1 cellular context compared by ENCODE assay signal in the genomic region with DNA sequence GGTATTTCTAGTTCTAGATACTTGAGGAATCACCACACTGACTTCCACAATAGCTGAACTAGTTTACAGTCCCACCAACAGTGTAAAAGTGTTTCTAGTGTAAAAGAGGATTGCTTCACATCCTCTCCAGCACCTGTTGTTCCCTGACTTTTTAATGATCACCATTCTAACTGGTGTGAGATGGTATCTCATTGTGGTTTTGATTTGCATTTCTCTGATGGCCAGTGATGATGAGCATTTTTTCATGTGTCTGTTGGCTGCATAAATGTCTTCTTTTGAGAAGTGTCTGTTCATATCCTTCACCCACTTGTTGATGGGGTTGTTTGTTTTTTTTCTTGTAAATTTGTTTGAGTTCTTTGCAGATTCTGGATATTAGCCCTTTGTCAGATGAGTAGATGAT.
TF ChIP-seq lines count a peak whose summit lies in the region.

No MANE protein-coding gene starts in this region.

TF ChIP-seq in GM12878, 131 proteins besides CTCF, POLR2A, EP300 and RAD21:
- TF ChIP-seq NBN (IDR thresholded peaks at IDR 0.05), result 0 out of 2 replicates have a peak, but pooled peaks have one; percentile 59
- TF ChIP-seq ATF7 (IDR thresholded peaks at IDR 0.05; ENCODE audit: low read depth), result peak; percentile 49; the same call in 1 of the 2 replicates
- TF ChIP-seq IKZF2 (IDR thresholded peaks at IDR 0.05), result peak; percentile 31 to 36; a peak in 2 of 4 replicates
- TF ChIP-seq, protein P1, sequence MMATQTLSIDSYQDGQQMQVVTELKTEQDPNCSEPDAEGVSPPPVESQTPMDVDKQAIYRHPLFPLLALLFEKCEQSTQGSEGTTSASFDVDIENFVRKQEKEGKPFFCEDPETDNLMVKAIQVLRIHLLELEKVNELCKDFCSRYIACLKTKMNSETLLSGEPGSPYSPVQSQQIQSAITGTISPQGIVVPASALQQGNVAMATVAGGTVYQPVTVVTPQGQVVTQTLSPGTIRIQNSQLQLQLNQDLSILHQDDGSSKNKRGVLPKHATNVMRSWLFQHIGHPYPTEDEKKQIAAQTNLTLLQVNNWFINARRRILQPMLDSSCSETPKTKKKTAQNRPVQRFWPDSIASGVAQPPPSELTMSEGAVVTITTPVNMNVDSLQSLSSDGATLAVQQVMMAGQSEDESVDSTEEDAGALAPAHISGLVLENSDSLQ (IDR thresholded peaks at IDR 0.05), result peak; percentile 21; the same call in 1 of the 2 replicates
- TF ChIP-seq, protein P2, sequence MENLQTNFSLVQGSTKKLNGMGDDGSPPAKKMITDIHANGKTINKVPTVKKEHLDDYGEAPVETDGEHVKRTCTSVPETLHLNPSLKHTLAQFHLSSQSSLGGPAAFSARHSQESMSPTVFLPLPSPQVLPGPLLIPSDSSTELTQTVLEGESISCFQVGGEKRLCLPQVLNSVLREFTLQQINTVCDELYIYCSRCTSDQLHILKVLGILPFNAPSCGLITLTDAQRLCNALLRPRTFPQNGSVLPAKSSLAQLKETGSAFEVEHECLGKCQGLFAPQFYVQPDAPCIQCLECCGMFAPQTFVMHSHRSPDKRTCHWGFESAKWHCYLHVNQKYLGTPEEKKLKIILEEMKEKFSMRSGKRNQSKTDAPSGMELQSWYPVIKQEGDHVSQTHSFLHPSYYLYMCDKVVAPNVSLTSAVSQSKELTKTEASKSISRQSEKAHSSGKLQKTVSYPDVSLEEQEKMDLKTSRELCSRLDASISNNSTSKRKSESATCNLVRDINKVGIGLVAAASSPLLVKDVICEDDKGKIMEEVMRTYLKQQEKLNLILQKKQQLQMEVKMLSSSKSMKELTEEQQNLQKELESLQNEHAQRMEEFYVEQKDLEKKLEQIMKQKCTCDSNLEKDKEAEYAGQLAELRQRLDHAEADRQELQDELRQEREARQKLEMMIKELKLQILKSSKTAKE (IDR thresholded peaks at IDR 0.05; ENCODE audit: low read depth, poor library complexity, severe bottlenecking), result peak; percentile 57
- TF ChIP-seq, protein P3, sequence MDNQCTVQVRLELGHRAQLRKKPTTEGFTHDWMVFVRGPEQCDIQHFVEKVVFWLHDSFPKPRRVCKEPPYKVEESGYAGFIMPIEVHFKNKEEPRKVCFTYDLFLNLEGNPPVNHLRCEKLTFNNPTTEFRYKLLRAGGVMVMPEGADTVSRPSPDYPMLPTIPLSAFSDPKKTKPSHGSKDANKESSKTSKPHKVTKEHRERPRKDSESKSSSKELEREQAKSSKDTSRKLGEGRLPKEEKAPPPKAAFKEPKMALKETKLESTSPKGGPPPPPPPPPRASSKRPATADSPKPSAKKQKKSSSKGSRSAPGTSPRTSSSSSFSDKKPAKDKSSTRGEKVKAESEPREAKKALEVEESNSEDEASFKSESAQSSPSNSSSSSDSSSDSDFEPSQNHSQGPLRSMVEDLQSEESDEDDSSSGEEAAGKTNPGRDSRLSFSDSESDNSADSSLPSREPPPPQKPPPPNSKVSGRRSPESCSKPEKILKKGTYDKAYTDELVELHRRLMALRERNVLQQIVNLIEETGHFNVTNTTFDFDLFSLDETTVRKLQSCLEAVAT (IDR thresholded peaks at IDR 0.05), result peak; percentile 16; the same call in 1 of the 2 replicates
- TF ChIP-seq ZNF217 (IDR thresholded peaks at IDR 0.05), result peak; percentile 71
- peak; percentile 72 for TF ChIP-seq MTA2 (IDR thresholded peaks at IDR 0.05; ENCODE audit: low read depth)
